Comparison of ENCODE assay signal across 8 cellular contexts in the genomic region with DNA sequence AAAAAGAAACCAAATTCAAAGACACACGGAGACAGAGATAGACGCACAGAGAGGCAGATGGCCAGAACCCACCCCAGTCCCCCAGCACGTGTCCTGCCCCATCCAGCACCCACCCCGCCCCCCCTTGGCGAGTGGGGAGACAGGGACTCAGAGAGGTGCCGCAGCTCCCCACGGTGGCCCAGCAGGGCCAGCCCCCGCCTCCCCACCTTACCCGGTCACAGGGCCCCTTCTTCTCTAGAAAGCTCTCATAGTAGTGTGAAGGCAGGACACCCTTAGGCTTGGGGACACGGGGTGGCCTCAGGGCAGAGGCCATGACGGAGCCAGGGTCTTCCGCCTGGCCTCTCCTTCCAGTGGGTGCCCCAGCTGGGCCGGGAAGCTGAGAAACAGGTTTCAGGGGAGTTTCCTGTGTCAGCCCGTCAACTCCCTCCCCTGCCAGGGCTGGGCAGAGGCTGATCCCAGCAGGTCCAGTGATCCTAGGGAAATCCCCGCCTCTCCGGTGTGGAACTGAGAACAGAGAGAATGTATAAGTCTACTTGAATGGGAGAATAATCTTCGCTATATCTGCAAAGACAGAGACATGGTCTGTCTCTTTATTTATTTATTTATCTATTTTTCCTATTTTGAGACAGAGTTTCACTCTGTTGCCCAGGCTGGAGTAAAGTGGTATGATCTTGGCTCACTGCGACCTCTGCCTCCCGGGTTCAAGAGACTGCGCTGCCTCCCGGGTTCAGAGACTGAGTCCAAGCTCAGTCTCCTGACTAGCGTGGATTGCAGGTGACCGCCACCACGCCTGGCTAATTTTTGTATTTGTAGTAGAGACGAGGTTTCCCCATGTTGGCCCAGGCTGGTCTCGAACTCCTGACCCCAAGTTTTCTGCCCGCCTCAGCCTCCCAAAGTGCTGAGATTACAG. TPM values are rescaled to one million over a fixed set of nuclear protein-coding genes. Genes with fewer than 3 reads are reported as not detected.
DNase-seq lines count a peak whose midpoint lies in the region; ATAC-seq and TF ChIP-seq lines count a peak whose summit lies in the region.

A gene with protein sequence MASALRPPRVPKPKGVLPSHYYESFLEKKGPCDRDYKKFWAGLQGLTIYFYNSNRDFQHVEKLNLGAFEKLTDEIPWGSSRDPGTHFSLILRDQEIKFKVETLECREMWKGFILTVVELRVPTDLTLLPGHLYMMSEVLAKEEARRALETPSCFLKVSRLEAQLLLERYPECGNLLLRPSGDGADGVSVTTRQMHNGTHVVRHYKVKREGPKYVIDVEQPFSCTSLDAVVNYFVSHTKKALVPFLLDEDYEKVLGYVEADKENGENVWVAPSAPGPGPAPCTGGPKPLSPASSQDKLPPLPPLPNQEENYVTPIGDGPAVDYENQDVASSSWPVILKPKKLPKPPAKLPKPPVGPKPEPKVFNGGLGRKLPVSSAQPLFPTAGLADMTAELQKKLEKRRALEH (minus strand): TSS at position 387 of the 910 bp plus-strand sequence. CDS start 74 bp downstream, at position 313.

- no peak for ATAC-seq in naive B cell (ENCODE audit: low read depth in 2 of 2)
- no peak for ATAC-seq in GM19455 (IDR thresholded peaks at IDR 0.05; ENCODE audit: unreplicated experiment)
- no peak for ATAC-seq in GM18867 (IDR thresholded peaks at IDR 0.05; ENCODE audit: unreplicated experiment)

- peaks cover 13% of the 10 kb centered on the region for H3K4me1 Mint-ChIP-seq in endothelial cell (ENCODE audit: unreplicated experiment)
- peaks cover 34 to 42% (median 37%) of the 10 kb centered on the region in 3 donors for H3K4me1 Mint-ChIP-seq in naive B cell

- TF ChIP-seq CTCF in endothelial cell (IDR thresholded peaks at IDR 0.05; ENCODE audit: unreplicated experiment): no peak

- DNase-seq in endothelial cell (ENCODE audit: low spot score): peak; percentile 37
- no peak for DNase-seq in naive B cell
- DNase-seq in NCI-H1092 treated with DMSO at 0.1 percent for 48 hours (lab: John Stamatoyannopoulos, UW): no peak
- DNase-seq in middle frontal gyrus (ENCODE audit: extremely low spot score, low spot score): no peak

- intact Hi-C loops in T-helper 2 cell treated with Interferon-gamma antibody and Interleukin-4, amounts not matched to agents 100 ng/mL and 5 ng/mL, for 36 hours (cut with micrococcal nuclease): no loop called here

- H3K27me3 Mint-ChIP-seq in endothelial cell (ENCODE audit: unreplicated experiment) (peaks cover 10% of the 10 kb centered on the region), naive B cell (no peaks in the 10 kb centered on the region)

- H3K9me3 Mint-ChIP-seq in endothelial cell (ENCODE audit: unreplicated experiment) (no peaks in the 10 kb centered on the region), naive B cell (peaks cover 0 to 13% (median 0%) of the 10 kb centered on the region in 7 donors)

- H3K36me3 Mint-ChIP-seq in endothelial cell (ENCODE audit: low read depth, unreplicated experiment): peaks cover 24% of the 10 kb centered on the region
- H3K36me3 Mint-ChIP-seq in naive B cell: no peaks in the 10 kb centered on the region

- H3K27ac Mint-ChIP-seq in endothelial cell (ENCODE audit: unreplicated experiment): peak within 1 kb of the TSS; percentile 99
- H3K27ac Mint-ChIP-seq in naive B cell: peak within 1 kb of the TSS; percentile 70 to 93 (median 83)

- peak within 1 kb of the TSS; percentile 90 for H3K4me3 Mint-ChIP-seq in endothelial cell (ENCODE audit: unreplicated experiment)
- H3K4me3 Mint-ChIP-seq in naive B cell: peak within 1 kb of the TSS; percentile 86 to 95 (median 90)

- TF ChIP-seq POLR2A in GM19099 (IDR thresholded peaks at IDR 0.05; ENCODE audit: extremely low read depth, insufficient read length, low read depth): peak; percentile 55

RNA-seq across cellular contexts. Expression of the gene that starts here (rescaled TPM):
- 10.4 and 10.6 TPM in 2 replicates for total RNA-seq in T-helper 2 cell treated with Interferon-gamma antibody and Interleukin-4, amounts not matched to agents 100 ng/mL and 5 ng/mL, for 36 hours
- total RNA-seq in endothelial cell (ENCODE audit: unreplicated experiment): 66.2 TPM
- polyA plus RNA-seq in naive B cell (ENCODE audit: low read depth in 6 of 6): under 1 TPM in 1 of 6 donors, not detected in 5; 0.94 TPM
